Comparison of ENCODE assay signal across 8 cellular contexts in the genomic region with DNA sequence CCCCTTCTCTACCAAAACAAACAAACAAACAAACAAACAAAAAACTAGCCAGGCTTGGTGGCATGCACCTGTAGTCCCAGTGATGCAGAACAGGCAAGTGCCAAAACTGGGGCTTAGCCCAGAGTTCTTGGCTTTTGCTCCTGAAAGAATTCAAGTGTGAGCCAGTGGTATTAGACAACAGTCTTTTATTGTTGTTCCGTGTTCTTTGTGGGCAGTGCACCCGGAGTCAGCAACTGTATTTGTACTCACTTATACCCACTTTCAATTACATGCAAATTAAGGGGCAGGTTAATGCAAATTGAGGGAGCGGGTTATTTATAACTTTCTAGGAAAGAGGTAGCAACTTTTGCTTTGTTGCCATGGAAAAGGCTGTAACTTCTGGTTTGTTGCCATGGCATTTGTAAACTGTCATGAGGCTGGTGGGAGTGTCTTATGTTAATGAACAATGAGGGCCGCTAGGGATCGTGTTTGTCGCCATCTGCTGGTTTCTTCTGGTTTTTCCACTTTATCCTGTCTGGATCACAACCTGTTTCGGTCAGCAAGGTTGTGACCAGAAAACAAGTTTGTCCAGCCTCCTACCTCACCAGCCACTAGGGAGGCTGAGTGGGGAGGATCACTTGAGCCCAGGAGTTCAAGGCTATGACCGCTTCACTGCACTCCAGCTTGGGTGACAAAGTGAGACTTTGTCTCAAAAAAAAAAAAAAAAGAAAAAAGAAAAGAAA.
DNase-seq lines count a peak whose midpoint lies in the region; ATAC-seq and TF ChIP-seq lines count a peak whose summit lies in the region.

No MANE protein-coding gene starts in this region.

- TF ChIP-seq CTCF in CD14-positive monocyte (IDR thresholded peaks at IDR 0.05): peak; percentile 37
- peak; percentile 26 for TF ChIP-seq CTCF in glutamatergic neuron (IDR thresholded peaks at IDR 0.05; ENCODE audit: partially characterized antibody, unreplicated experiment)
- TF ChIP-seq CTCF in suprapubic skin (IDR thresholded peaks at IDR 0.05): peak in 1 of 2 donors; percentile 10

- WGBS in suprapubic skin: 35% methylated on average over 8 of the region's 8 CpGs

- H3K27ac Mint-ChIP-seq in CD14-positive monocyte (peak overlapping the region in 1 of 7 donors; percentile 12), glutamatergic neuron (ENCODE audit: unreplicated experiment) (no peak overlapping the region)

- ATAC-seq in GM18502 (IDR thresholded peaks at IDR 0.05; ENCODE audit: poor library complexity, unreplicated experiment): peak; percentile 91
- peak; percentile 81 for ATAC-seq in HG02981 (IDR thresholded peaks at IDR 0.05; ENCODE audit: unreplicated experiment)

- intact Hi-C loops in CD14-positive monocyte (cut with micrococcal nuclease): no loop called here

- H3K4me3 Mint-ChIP-seq in CD14-positive monocyte: no peak overlapping the region
- H3K4me3 Mint-ChIP-seq in glutamatergic neuron (ENCODE audit: unreplicated experiment): no peak overlapping the region

- no peaks in the 10 kb centered on the region for H3K9me3 ChIP-seq in suprapubic skin

- H3K4me1 ChIP-seq in suprapubic skin: no peaks in the 10 kb centered on the region

- no peak overlapping the region for H3K4me3 ChIP-seq in suprapubic skin

- H3K36me3 Mint-ChIP-seq in CD14-positive monocyte: no peaks in the 10 kb centered on the region
- H3K36me3 Mint-ChIP-seq in glutamatergic neuron (ENCODE audit: unreplicated experiment): no peaks in the 10 kb centered on the region

- H3K9me3 Mint-ChIP-seq in CD14-positive monocyte (no peaks in the 10 kb centered on the region), glutamatergic neuron (ENCODE audit: unreplicated experiment) (no peaks in the 10 kb centered on the region)

- H3K27me3 ChIP-seq in suprapubic skin: no peaks in the 10 kb centered on the region

- DNase-seq in CD14-positive monocyte (ENCODE audit: low spot score) (peak; percentile 43), NCI-H526 treated with DMSO at 0.1 percent for 48 hours (lab: John Stamatoyannopoulos, UW) (peak; percentile 30), glutamatergic neuron (peak; percentile 19), suprapubic skin (ENCODE audit: low spot score in 2 of 2) (no peak)
- DNase-seq in activated CD8-positive, alpha-beta memory T cell treated with anti-CD3 and anti-CD28 coated beads, Interleukin-2, amount 50 U/mL, for 48 hours: peak; percentile 50
- DNase-seq in stimulated activated CD4-positive, alpha-beta T cell treated with anti-CD3 and anti-CD28 coated beads, Interleukin-1b, Interleukin-23, amount 100 ng/mL, for 48 hours: peak; percentile 15

- H3K36me3 ChIP-seq in suprapubic skin: no peaks in the 10 kb centered on the region

- no peak overlapping the region for H3K27ac ChIP-seq in suprapubic skin

- TF ChIP-seq EP300 in suprapubic skin (IDR thresholded peaks at IDR 0.05): no peak

- no peak for TF ChIP-seq POLR2A in suprapubic skin (IDR thresholded peaks at IDR 0.05)

- H3K27me3 Mint-ChIP-seq in CD14-positive monocyte (ENCODE audit: low read depth in 3 of 3): peaks cover 4 to 7% (median 5%) of the 10 kb centered on the region in 3 donors
- no peaks in the 10 kb centered on the region for H3K27me3 Mint-ChIP-seq in glutamatergic neuron (ENCODE audit: unreplicated experiment)

- H3K4me1 Mint-ChIP-seq in CD14-positive monocyte (no peaks in the 10 kb centered on the region), glutamatergic neuron (ENCODE audit: low read depth, unreplicated experiment) (no peaks in the 10 kb centered on the region)

Comparison
In these comparisons a context has a peak if more than half of its experiments do, and no peak if none do; other contexts are left out.
1. DNase-seq: peak in CD14-positive monocyte (single experiment), NCI-H526 treated with DMSO at 0.1 percent for 48 hours (single experiment), activated CD8-positive, alpha-beta memory T cell treated with anti-CD3 and anti-CD28 coated beads, Interleukin-2, amount 50 U/mL, for 48 hours (single experiment), glutamatergic neuron (single experiment) and stimulated activated CD4-positive, alpha-beta T cell treated with anti-CD3 and anti-CD28 coated beads, Interleukin-1b, Interleukin-23, amount 100 ng/mL, for 48 hours (single experiment); none in suprapubic skin (0 of 2).